ENCODE assay signal across 1 cellular context in genomic region chr1:235128453-235129328, GRCh38.
TF ChIP-seq lines count a peak whose summit lies in the region.

Gene TOMM20, minus strand, starts transcription at chr1:235128837. Its CDS starts 122 bp downstream, at chr1:235128715.

TF ChIP-seq in WTC11, 78 proteins besides CTCF, POLR2A, EP300 and RAD21 (continued from another document):
- TF ChIP-seq ZNF512 (CRISPR knock-in tag; IDR thresholded peaks at IDR 0.05; ENCODE audit: borderline replicate concordance) (no peak), ATF1 (CRISPR knock-in tag; IDR thresholded peaks at IDR 0.05) (no peak), ESRRA (CRISPR knock-in tag; IDR thresholded peaks at IDR 0.05; ENCODE audit: borderline replicate concordance) (peak; percentile 80), CBFB (CRISPR knock-in tag; IDR thresholded peaks at IDR 0.05; ENCODE audit: low read depth) (no peak), HMGXB4 (CRISPR knock-in tag; IDR thresholded peaks at IDR 0.05) (peak; percentile 95), USF1 (CRISPR knock-in tag; IDR thresholded peaks at IDR 0.05) (peak; percentile 95), MXD4 (CRISPR knock-in tag; IDR thresholded peaks at IDR 0.05; ENCODE audit: borderline replicate concordance) (no peak), ZNF263 (CRISPR knock-in tag; IDR thresholded peaks at IDR 0.05; ENCODE audit: low read depth) (no peak), TP53 (CRISPR knock-in tag; IDR thresholded peaks at IDR 0.05) (no peak), ZNF317 (CRISPR knock-in tag; IDR thresholded peaks at IDR 0.05; ENCODE audit: borderline replicate concordance, low read depth) (no peak), ZNF423 (CRISPR knock-in tag; IDR thresholded peaks at IDR 0.05) (peak; percentile 59), E2F5 (CRISPR knock-in tag; IDR thresholded peaks at IDR 0.05) (peak; percentile 72; the same call in 1 of the 2 replicates), JAZF1 (CRISPR knock-in tag; IDR thresholded peaks at IDR 0.05) (no peak), NR3C1 (CRISPR knock-in tag; conservative IDR thresholded peaks at IDR 0.05; ENCODE audit: low read depth) (no peak), NFE2L1 (CRISPR knock-in tag; IDR thresholded peaks at IDR 0.05) (peak; percentile 39; the same call in 1 of the 2 replicates), TEAD4 (CRISPR knock-in tag; IDR thresholded peaks at IDR 0.05) (0 out of 2 replicates have a peak, but pooled peaks have one; percentile 53), TEAD1 (CRISPR knock-in tag; IDR thresholded peaks at IDR 0.05) (peak; percentile 77; the same call in 1 of the 2 replicates), MYBL2 (CRISPR knock-in tag; IDR thresholded peaks at IDR 0.05) (peak; percentile 84), ATF2 (CRISPR knock-in tag; IDR thresholded peaks at IDR 0.05; ENCODE audit: borderline replicate concordance, low read depth) (no peak), NR1H2 (CRISPR knock-in tag; IDR thresholded peaks at IDR 0.05) (no peak), ARID4B (CRISPR knock-in tag; IDR thresholded peaks at IDR 0.05; ENCODE audit: borderline replicate concordance) (peak; percentile 91), ZNF232 (CRISPR knock-in tag; IDR thresholded peaks at IDR 0.05) (peak; percentile 57; the same call in 1 of the 2 replicates), JUN (CRISPR knock-in tag; IDR thresholded peaks at IDR 0.05) (0 out of 2 replicates have a peak, but pooled peaks have one; percentile 36), CREM (CRISPR knock-in tag; IDR thresholded peaks at IDR 0.05) (peak; percentile 86), ZNF396 (CRISPR knock-in tag; IDR thresholded peaks at IDR 0.05; ENCODE audit: borderline replicate concordance) (no peak), GABPB1 (CRISPR knock-in tag; IDR thresholded peaks at IDR 0.05) (peak; percentile 81), ZBTB21 (CRISPR knock-in tag; IDR thresholded peaks at IDR 0.05; ENCODE audit: borderline replicate concordance) (no peak), RORB (CRISPR knock-in tag; IDR thresholded peaks at IDR 0.05) (no peak), CREB1 (CRISPR knock-in tag; IDR thresholded peaks at IDR 0.05) (0 out of 2 replicates have a peak, but pooled peaks have one; percentile 66), MAX (CRISPR knock-in tag; IDR thresholded peaks at IDR 0.05) (peak; percentile 97), HMGA2 (CRISPR knock-in tag; IDR thresholded peaks at IDR 0.05) (no peak)
- TF ChIP-seq, protein P1, sequence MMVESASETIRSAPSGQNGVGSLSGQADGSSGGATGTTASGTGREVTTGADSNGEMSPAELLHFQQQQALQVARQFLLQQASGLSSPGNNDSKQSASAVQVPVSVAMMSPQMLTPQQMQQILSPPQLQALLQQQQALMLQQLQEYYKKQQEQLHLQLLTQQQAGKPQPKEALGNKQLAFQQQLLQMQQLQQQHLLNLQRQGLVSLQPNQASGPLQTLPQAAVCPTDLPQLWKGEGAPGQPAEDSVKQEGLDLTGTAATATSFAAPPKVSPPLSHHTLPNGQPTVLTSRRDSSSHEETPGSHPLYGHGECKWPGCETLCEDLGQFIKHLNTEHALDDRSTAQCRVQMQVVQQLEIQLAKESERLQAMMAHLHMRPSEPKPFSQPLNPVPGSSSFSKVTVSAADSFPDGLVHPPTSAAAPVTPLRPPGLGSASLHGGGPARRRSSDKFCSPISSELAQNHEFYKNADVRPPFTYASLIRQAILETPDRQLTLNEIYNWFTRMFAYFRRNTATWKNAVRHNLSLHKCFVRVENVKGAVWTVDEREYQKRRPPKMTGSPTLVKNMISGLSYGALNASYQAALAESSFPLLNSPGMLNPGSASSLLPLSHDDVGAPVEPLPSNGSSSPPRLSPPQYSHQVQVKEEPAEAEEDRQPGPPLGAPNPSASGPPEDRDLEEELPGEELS (CRISPR knock-in tag; IDR thresholded peaks at IDR 0.05) = peak; percentile 39; the same call in 1 of the 2 replicates
- TF ChIP-seq, protein P2, sequence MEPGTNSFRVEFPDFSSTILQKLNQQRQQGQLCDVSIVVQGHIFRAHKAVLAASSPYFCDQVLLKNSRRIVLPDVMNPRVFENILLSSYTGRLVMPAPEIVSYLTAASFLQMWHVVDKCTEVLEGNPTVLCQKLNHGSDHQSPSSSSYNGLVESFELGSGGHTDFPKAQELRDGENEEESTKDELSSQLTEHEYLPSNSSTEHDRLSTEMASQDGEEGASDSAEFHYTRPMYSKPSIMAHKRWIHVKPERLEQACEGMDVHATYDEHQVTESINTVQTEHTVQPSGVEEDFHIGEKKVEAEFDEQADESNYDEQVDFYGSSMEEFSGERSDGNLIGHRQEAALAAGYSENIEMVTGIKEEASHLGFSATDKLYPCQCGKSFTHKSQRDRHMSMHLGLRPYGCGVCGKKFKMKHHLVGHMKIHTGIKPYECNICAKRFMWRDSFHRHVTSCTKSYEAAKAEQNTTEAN (CRISPR knock-in tag; IDR thresholded peaks at IDR 0.05) = 0 out of 2 replicates have a peak, but pooled peaks have one; percentile 57
- TF ChIP-seq, protein P3, sequence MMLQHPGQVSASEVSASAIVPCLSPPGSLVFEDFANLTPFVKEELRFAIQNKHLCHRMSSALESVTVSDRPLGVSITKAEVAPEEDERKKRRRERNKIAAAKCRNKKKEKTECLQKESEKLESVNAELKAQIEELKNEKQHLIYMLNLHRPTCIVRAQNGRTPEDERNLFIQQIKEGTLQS (CRISPR knock-in tag; conservative IDR thresholded peaks at IDR 0.05) = no peak
- TF ChIP-seq, protein P4, sequence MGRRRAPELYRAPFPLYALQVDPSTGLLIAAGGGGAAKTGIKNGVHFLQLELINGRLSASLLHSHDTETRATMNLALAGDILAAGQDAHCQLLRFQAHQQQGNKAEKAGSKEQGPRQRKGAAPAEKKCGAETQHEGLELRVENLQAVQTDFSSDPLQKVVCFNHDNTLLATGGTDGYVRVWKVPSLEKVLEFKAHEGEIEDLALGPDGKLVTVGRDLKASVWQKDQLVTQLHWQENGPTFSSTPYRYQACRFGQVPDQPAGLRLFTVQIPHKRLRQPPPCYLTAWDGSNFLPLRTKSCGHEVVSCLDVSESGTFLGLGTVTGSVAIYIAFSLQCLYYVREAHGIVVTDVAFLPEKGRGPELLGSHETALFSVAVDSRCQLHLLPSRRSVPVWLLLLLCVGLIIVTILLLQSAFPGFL (CRISPR knock-in tag; IDR thresholded peaks at IDR 0.05; ENCODE audit: borderline replicate concordance) = 0 out of 2 replicates have a peak, but pooled peaks have one; percentile 32
